24 cellular contexts compared by ENCODE assay signal in genomic region chr6:158531970-158532369, GRCh38. TPM values are rescaled to one million over a fixed set of nuclear protein-coding genes. Genes with fewer than 3 reads are reported as not detected.
DNase-seq lines count a peak whose midpoint lies in the region; ATAC-seq and TF ChIP-seq lines count a peak whose summit lies in the region.
"Had no signal": no experiment of that assay in that cellular context is flagged by ENCODE, and none has a peak within 500 bp of the region (broad histone marks: within the 10 kb centered on the region; RNA-seq: fewer than 3 reads in every experiment).

No MANE protein-coding gene starts in this region.

- BruUV-seq in IMR-90 (replicated peaks; lab: Mats Ljungman, UMichigan): no TSS peak

- no peaks in the 10 kb centered on the region for H3K79me2 ChIP-seq in osteoblast (ENCODE audit: insufficient read depth, low read length)

- no peak for TF ChIP-seq RAD21 in IMR-90 (IDR thresholded peaks at IDR 0.05; ENCODE audit: low read length)

- no peak overlapping the region for H3K27ac ChIP-seq in IMR-90 (ENCODE audit: insufficient read depth, low read length)
- no peak overlapping the region for H3K27ac ChIP-seq in osteoblast (ENCODE audit: low read depth, low read length)
- H3K27ac ChIP-seq: BLaER1 had no signal

- H4K8ac ChIP-seq in IMR-90 (ENCODE audit: low read depth in 2 of 2, low read length in 2 of 2): no peak overlapping the region

- H3K9me3 ChIP-seq in IMR-90 (ENCODE audit: control insufficient read depth, insufficient read depth, low read length): no peaks in the 10 kb centered on the region; the same call in 1 of the 2 replicates
- no peaks in the 10 kb centered on the region for H3K9me3 ChIP-seq in osteoblast (ENCODE audit: low read depth, low read length)

- no CpG with 5 or more reads among the region's 2 CpGs for WGBS in IMR-90 (ENCODE audit: extremely low coverage in 2 of 2, insufficient read length in 1 of 2), 2 experiments

- H3K4me1 Mint-ChIP-seq in glutamatergic neuron (ENCODE audit: low read depth, unreplicated experiment): peaks cover 15% of the 10 kb centered on the region
- H3K4me1 Mint-ChIP-seq: CD14-positive monocyte had no signal

- no peak overlapping the region for H2AK5ac ChIP-seq in IMR-90 (ENCODE audit: low read depth, low read length)

- H2BK120ac ChIP-seq in IMR-90 (ENCODE audit: low read depth, low read length): no peak overlapping the region

- no peak for TF ChIP-seq CTCF in IMR-90 (conservative IDR thresholded peaks at IDR 0.05; ENCODE audit: low read depth, low read length)
- no peak for TF ChIP-seq CTCF in glutamatergic neuron (IDR thresholded peaks at IDR 0.05; ENCODE audit: partially characterized antibody, unreplicated experiment)
- TF ChIP-seq CTCF in osteoblast (IDR thresholded peaks at IDR 0.05; ENCODE audit: extremely low read depth, low read depth, low read length): no peak

- H4K20me1 ChIP-seq in IMR-90 (ENCODE audit: insufficient read depth, low read length) (no peaks in the 10 kb centered on the region), osteoblast (ENCODE audit: insufficient read depth, low read length) (no peaks in the 10 kb centered on the region)
- H4K20me1 ChIP-seq: BLaER1 had no signal

- H3K4me3 ChIP-seq in IMR-90 (ENCODE audit: insufficient read depth, low read depth, low read length): no peak overlapping the region
- H3K4me3 ChIP-seq in osteoblast (ENCODE audit: insufficient read depth, low read length): no peak overlapping the region
- H3K4me3 ChIP-seq: BLaER1 had no signal

- POLR2A ChIA-PET in IMR-90 (lab: Charles Lee; ENCODE audit: unreplicated experiment): no interaction called here

- H2AFZ ChIP-seq in IMR-90 (replicated peaks; ENCODE audit: low read length, poor library complexity) (no peak overlapping the region), osteoblast (ENCODE audit: low read length) (no peak overlapping the region)

- no peak overlapping the region for H4K91ac ChIP-seq in IMR-90 (ENCODE audit: insufficient read depth, low read depth, low read length)

- peaks cover 4% of the 10 kb centered on the region for H3K27me3 Mint-ChIP-seq in glutamatergic neuron (ENCODE audit: unreplicated experiment)

- peaks cover 13% of the 10 kb centered on the region for H3K27me3 ChIP-seq in IMR-90 (ENCODE audit: control insufficient read depth, insufficient read depth, low read length)
- H3K27me3 ChIP-seq in osteoblast (ENCODE audit: insufficient read depth, low read length): peaks cover 8% of the 10 kb centered on the region
- H3K27me3 ChIP-seq: BE2C had no signal

- CTCF ChIA-PET in IMR-90 (lab: Yijun Ruan, JAX): no interaction called here

- dilution Hi-C loops in IMR-90 (cut with HindIII; ENCODE audit: low sequenced_read_pairs, unreplicated experiment): no loop called here

- DNase-seq in IMR-90 (no peak), glutamatergic neuron (no peak), osteoblast (ENCODE audit: insufficient read length, low spot score, missing footprints) (peak; percentile 66), GM03348 (ENCODE audit: low spot score) (no peak)
- DNase-seq: 8988T; ACHN; BE2C; C1 segment of cervical spinal cord; CD4-positive, alpha-beta memory T cell; CD4-positive, CD25-positive, alpha-beta regulatory T cell; CD8-positive, alpha-beta memory T cell; COR-L47; DMS 273 treated with DMSO at 0.1 percent for 48 hours; DMS153; DMS53; DMS79; DND-41; EL; GDM1 had no signal

- H3K36me3 ChIP-seq in IMR-90 (ENCODE audit: control insufficient read depth, insufficient read depth, low read length) (no peaks in the 10 kb centered on the region), osteoblast (ENCODE audit: insufficient read depth, low read length) (no peaks in the 10 kb centered on the region)
- H3K36me3 ChIP-seq: BLaER1 had no signal

- H3K18ac ChIP-seq in IMR-90 (ENCODE audit: low read depth, low read length): no peak overlapping the region

- peak overlapping the region; percentile 9 for H3K27ac Mint-ChIP-seq in glutamatergic neuron (ENCODE audit: unreplicated experiment)
- H3K27ac Mint-ChIP-seq: CD14-positive monocyte; CD4-positive, alpha-beta memory T cell; CD4-positive, CD25-positive, alpha-beta regulatory T cell; CD8-positive, alpha-beta memory T cell had no signal

- H3K4me3 Mint-ChIP-seq in glutamatergic neuron (ENCODE audit: unreplicated experiment): no peak overlapping the region
- H3K4me3 Mint-ChIP-seq: CD14-positive monocyte; CD4-positive, alpha-beta memory T cell had no signal

- H2BK20ac ChIP-seq in IMR-90 (ENCODE audit: low read depth, low read length): no peak overlapping the region

- no peaks in the 10 kb centered on the region for H3K4me1 ChIP-seq in IMR-90 (ENCODE audit: control insufficient read depth, insufficient read depth, low read length)
- H3K4me1 ChIP-seq in osteoblast (ENCODE audit: insufficient read depth, low read length): no peaks in the 10 kb centered on the region
- H3K4me1 ChIP-seq: BE2C, BLaER1 had no signal

- no peak overlapping the region for H2AK9ac ChIP-seq in IMR-90 (replicated peaks; ENCODE audit: low read depth, low read length, poor library complexity)

- H3K36me3 Mint-ChIP-seq in glutamatergic neuron (ENCODE audit: unreplicated experiment): peaks cover 22% of the 10 kb centered on the region
- H3K36me3 Mint-ChIP-seq: CD14-positive monocyte; CD4-positive, alpha-beta memory T cell had no signal

- no peaks in the 10 kb centered on the region for H3K9me1 ChIP-seq in IMR-90 (ENCODE audit: insufficient read depth, low read length)

- no peaks in the 10 kb centered on the region for H3K79me1 ChIP-seq in IMR-90 (ENCODE audit: low read depth in 1 of 2, low read length in 2 of 2)

- no peak overlapping the region for H2BK5ac ChIP-seq in IMR-90 (ENCODE audit: low read depth, low read length, poor library complexity, severe bottlenecking)

- ATAC-seq in IMR-90 (ENCODE audit: low read depth): no peak
- no peak for ATAC-seq in HG02610 (IDR thresholded peaks at IDR 0.05; ENCODE audit: unreplicated experiment)
- ATAC-seq in HG03095 (IDR thresholded peaks at IDR 0.05; ENCODE audit: unreplicated experiment): no peak
- ATAC-seq in HG02885 (IDR thresholded peaks at IDR 0.05; ENCODE audit: poor library complexity, unreplicated experiment): no peak

- peak overlapping the region; percentile 38; the same call in 1 of the 2 replicates for H3K23ac ChIP-seq in IMR-90 (ENCODE audit: low read depth, low read length)

- peaks cover 19% of the 10 kb centered on the region for H3K9me3 Mint-ChIP-seq in glutamatergic neuron (ENCODE audit: unreplicated experiment)

- H3K4me2 ChIP-seq in IMR-90 (ENCODE audit: low read depth, low read length) (no peak overlapping the region), osteoblast (ENCODE audit: insufficient read depth, low read length) (no peak overlapping the region)
- H3K4me2 ChIP-seq: BLaER1 had no signal

- H3K9ac ChIP-seq in IMR-90 (ENCODE audit: low read depth, low read length): no peak overlapping the region
- H3K9ac ChIP-seq: BLaER1 had no signal

- no peak overlapping the region for H3K4ac ChIP-seq in IMR-90 (ENCODE audit: low read depth, low read length)

- no peak overlapping the region for H3K56ac ChIP-seq in IMR-90 (ENCODE audit: extremely low read depth, insufficient read depth, low read length)

- no peak for TF ChIP-seq POLR2A in IMR-90 (IDR thresholded peaks at IDR 0.05; ENCODE audit: low read depth, low read length)

- no peak overlapping the region for H2BK15ac ChIP-seq in IMR-90 (ENCODE audit: low read depth, low read length)

- no peak overlapping the region for H4K5ac ChIP-seq in IMR-90 (ENCODE audit: low read depth, low read length)

- H3K14ac ChIP-seq in IMR-90 (replicated peaks; ENCODE audit: low read depth, low read length): no peak overlapping the region

- in situ Hi-C loops in IMR-90 (cut with MboI; ENCODE audit: low sequenced_read_pairs): no loop called here

- intact Hi-C loops in IMR-90 (cut with micrococcal nuclease): no loop called here

TF ChIP-seq in IMR-90, 13 proteins besides CTCF, POLR2A, EP300 and RAD21:
- TF ChIP-seq SMC3 (IDR thresholded peaks at IDR 0.05; ENCODE audit: low read depth, low read length) (no peak), RCOR1 (IDR thresholded peaks at IDR 0.05; ENCODE audit: insufficient replicate concordance, low read length) (no peak)

RNA-seq across cellular contexts. Expression of gene TMEM181, which starts 27.9 kb away (rescaled TPM):
- total RNA-seq in IMR-90 (2012; rRNA removed) (27.8 and 40.0 TPM in 2 replicates), glutamatergic neuron (ENCODE audit: unreplicated experiment) (44.3 TPM), osteoblast (43.3 and 43.8 TPM in 2 replicates)
- polyA plus RNA-seq in IMR-90 (2012; rRNA removed): 16.8 and 22.8 TPM in 2 replicates
- polyA plus RNA-seq in IMR-90 (2012; cell fraction: cytosol; rRNA removed): 6.0 and 9.4 TPM in 2 replicates
- polyA plus RNA-seq in IMR-90 (2012; cell fraction: nucleus; rRNA removed; ENCODE audit: low replicate concordance): 4.9 and 22.2 TPM in 2 replicates
